30 cellular contexts compared by ENCODE assay signal in the genomic region with DNA sequence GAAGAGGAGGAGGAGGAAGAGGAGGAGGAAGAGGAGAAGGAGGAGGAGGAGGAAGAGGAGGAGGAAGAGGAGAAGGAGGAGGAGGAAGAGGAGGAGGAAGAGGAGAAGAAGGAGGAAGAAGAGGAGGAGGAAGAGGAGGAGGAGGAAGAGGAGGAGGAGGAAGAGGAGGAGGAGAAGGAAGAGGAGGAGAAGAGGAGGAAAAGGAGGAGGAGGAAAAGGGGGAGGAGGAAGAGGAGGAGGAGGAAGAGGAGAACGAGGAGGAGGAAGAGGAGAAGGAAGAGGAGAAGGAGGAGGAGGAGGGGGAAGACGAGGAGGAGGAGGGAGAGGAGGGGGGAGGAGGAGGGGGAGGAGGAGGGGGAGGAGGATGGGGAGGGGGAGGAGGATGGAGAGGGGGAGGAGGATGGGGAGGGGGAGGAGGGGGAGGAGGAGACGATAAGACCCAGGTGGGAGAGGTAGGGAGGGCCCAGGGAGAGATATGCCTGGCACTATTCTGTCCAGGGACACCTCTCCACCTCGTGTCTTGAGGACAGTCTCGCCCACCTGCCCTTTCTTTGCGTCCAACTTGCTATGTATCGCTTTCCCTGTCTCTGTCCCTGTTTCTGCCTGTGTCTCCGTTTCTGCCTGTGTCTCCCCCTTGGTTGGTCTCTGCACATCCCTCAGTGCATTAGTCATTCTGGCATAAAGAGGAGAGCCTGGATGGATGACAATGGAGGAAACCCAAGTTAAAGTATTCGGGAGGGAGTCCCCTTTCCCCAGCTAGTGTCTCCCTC. TPM values are rescaled to one million over a fixed set of nuclear protein-coding genes. Genes with fewer than 3 reads are reported as not detected.
DNase-seq lines count a peak whose midpoint lies in the region; ATAC-seq and TF ChIP-seq lines count a peak whose summit lies in the region.
"Had no signal": no experiment of that assay in that cellular context is flagged by ENCODE, and none has a peak within 500 bp of the region (broad histone marks: within the 10 kb centered on the region; RNA-seq: fewer than 3 reads in every experiment).

No MANE protein-coding gene starts in this region.

- H3K9ac ChIP-seq in HCT116 (ENCODE audit: low read length): no peak overlapping the region

- H3K36me3 ChIP-seq in HCT116 (ENCODE audit: control insufficient read depth in 1 of 2, insufficient read depth in 2 of 2, low read length in 2 of 2): no peaks in the 10 kb centered on the region
- H3K36me3 ChIP-seq in CD4-positive, alpha-beta memory T cell (ENCODE audit: insufficient read depth, low read length): no peaks in the 10 kb centered on the region
- H3K36me3 ChIP-seq: ovary, SJCRH30 had no signal

- CTCF ChIA-PET in HCT116 (lab: Charles Lee): no interaction called here
- CTCF ChIA-PET in CD4-positive, alpha-beta memory T cell (lab: Charles Lee; ENCODE audit: partially characterized antibody): no interaction called here

- H3K27me3 Mint-ChIP-seq in CD4-positive, alpha-beta memory T cell: peaks cover 26 to 36% of the 10 kb centered on the region in 2 donors

- BruUV-seq in HCT116 (replicated peaks; lab: Mats Ljungman, UMichigan): no TSS peak

- H3K27me3 ChIP-seq in HCT116 (ENCODE audit: insufficient read depth, low read length): no peaks in the 10 kb centered on the region
- no peaks in the 10 kb centered on the region for H3K27me3 ChIP-seq in CD4-positive, alpha-beta memory T cell (ENCODE audit: insufficient read depth, low read length)
- H3K27me3 ChIP-seq: ovary, SJCRH30 had no signal

- H3K4me3 Mint-ChIP-seq in CD4-positive, alpha-beta memory T cell: no peak overlapping the region
- H3K4me3 Mint-ChIP-seq: activated naive CD8-positive, alpha-beta T cell treated with anti-CD3 and anti-CD28 coated beads for 36 hours; activated T-cell treated with anti-CD3 and anti-CD28 coated beads, Interleukin-2, amount 50 U/mL, for 24 hours; IgD-negative memory B cell; neural crest cell; stimulated activated effector memory CD8-positive, alpha-beta T cell treated with anti-CD3 and anti-CD28 coated beads, Interleukin-12 subunit alpha, Interleukin-12 subunit beta, amount 100 ng/mL, for 72 hours; type B pancreatic cell had no signal

- H3K27ac ChIP-seq in HCT116 (ENCODE audit: low read depth, low read length): no peak overlapping the region
- no peak overlapping the region for H3K27ac ChIP-seq in CD4-positive, alpha-beta memory T cell (ENCODE audit: low read depth, low read length)
- H3K27ac ChIP-seq: C4-2B, ovary, SJCRH30 had no signal

- peaks cover 0 to 5% of the 10 kb centered on the region in 2 experiments; a peak in 2 of 4 replicates for H3K4me1 ChIP-seq in HCT116 (ENCODE audit: control insufficient read depth in 1 of 2, insufficient read depth in 2 of 2, low read length in 2 of 2)
- H3K4me1 ChIP-seq in CD4-positive, alpha-beta memory T cell (ENCODE audit: insufficient read depth, low read length): no peaks in the 10 kb centered on the region
- H3K4me1 ChIP-seq: Caco-2, SJCRH30 had no signal

- TF ChIP-seq RAD21 in HCT116 (IDR thresholded peaks at IDR 0.05; ENCODE audit: low read depth): no peak

- H4K20me1 ChIP-seq in HCT116 (ENCODE audit: insufficient read depth): no peaks in the 10 kb centered on the region

- DNase-seq in Daoy (ENCODE audit: low read depth) (peak; percentile 61), HCT116 (ENCODE audit: low read depth, low spot score) (no peak), RKO (ENCODE audit: low spot score) (peak; percentile 29), fibroblast of mammary gland (ENCODE audit: low read depth) (peak; percentile 13), NCI-H2227 treated with DMSO at 0.1 percent for 48 hours (lab: John Stamatoyannopoulos, UW) (no peak), DMS153 treated with DMSO at 0.1 percent for 48 hours (lab: John Stamatoyannopoulos, UW; ENCODE audit: unreplicated experiment) (no peak)
- DNase-seq in CD4-positive, alpha-beta memory T cell: no peak
- DNase-seq: activated CD4-positive, CD25-positive, alpha-beta regulatory T cell; activated effector memory CD4-positive, alpha-beta T cell treated with anti-CD3 and anti-CD28 coated beads, Interleukin-2, amount 50 U/mL, for 16 hours; activated naive CD8-positive, alpha-beta T cell treated with anti-CD3 and anti-CD28 coated beads for 36 hours; activated T-cell treated with anti-CD3 and anti-CD28 coated beads, Interleukin-2, amount 50 U/mL, for 24 hours; anterior cingulate cortex; Caco-2; immature natural killer cell; mesenchymal stem cell; NCI-H2029; ovary had no signal

- no peaks in the 10 kb centered on the region for H3K4me1 Mint-ChIP-seq in CD4-positive, alpha-beta memory T cell
- H3K4me1 Mint-ChIP-seq: activated naive CD8-positive, alpha-beta T cell treated with anti-CD3 and anti-CD28 coated beads for 36 hours; immature natural killer cell; stimulated activated effector memory CD8-positive, alpha-beta T cell treated with anti-CD3 and anti-CD28 coated beads, Interleukin-12 subunit alpha, Interleukin-12 subunit beta, amount 100 ng/mL, for 72 hours had no signal

- H3K9me3 ChIP-seq in HCT116 (ENCODE audit: control insufficient read depth in 1 of 2, insufficient read depth in 1 of 2, low read depth in 1 of 2, low read length in 2 of 2): no peaks in the 10 kb centered on the region
- no peaks in the 10 kb centered on the region for H3K9me3 ChIP-seq in CD4-positive, alpha-beta memory T cell (ENCODE audit: control insufficient read depth in 1 of 2, low read length in 2 of 2)
- H3K9me3 ChIP-seq: Caco-2, ovary, SJCRH30 had no signal

- peaks cover 2 to 17% (median 9%) of the 10 kb centered on the region in 8 donors for H3K9me3 Mint-ChIP-seq in CD4-positive, alpha-beta memory T cell
- H3K9me3 Mint-ChIP-seq: activated T-cell treated with anti-CD3 and anti-CD28 coated beads, Interleukin-2, amount 50 U/mL, for 24 hours; immature natural killer cell; type B pancreatic cell had no signal

- no peak for TF ChIP-seq CTCF in HCT116 (IDR thresholded peaks at IDR 0.05 in 2 of 3, conservative IDR thresholded peaks at IDR 0.05 in 1 of 3; ENCODE audit: borderline replicate concordance in 1 of 3, insufficient read depth in 1 of 3, low read depth in 2 of 3, low read length in 2 of 3)
- TF ChIP-seq CTCF in fibroblast of mammary gland (conservative IDR thresholded peaks at IDR 0.05; ENCODE audit: control insufficient read depth, insufficient read depth, low read depth, low read length): no peak

- H3K9me2 ChIP-seq in HCT116 (ENCODE audit: insufficient read depth): no peaks in the 10 kb centered on the region

- intact Hi-C loops in HCT116 (cut with micrococcal nuclease): no loop called here
- intact Hi-C loops in CD4-positive, alpha-beta memory T cell (cut with micrococcal nuclease): no loop called here

- TF ChIP-seq POLR2A in HCT116 (IDR thresholded peaks at IDR 0.05; ENCODE audit: borderline replicate concordance, extremely low read depth, insufficient read depth, insufficient read length): no peak

- POLR2A ChIA-PET in HCT116 (lab: Charles Lee): no interaction called here
- POLR2A ChIA-PET in CD4-positive, alpha-beta memory T cell (lab: Charles Lee; ENCODE audit: partially characterized antibody): no interaction called here

- H3K36me3 Mint-ChIP-seq in CD4-positive, alpha-beta memory T cell: peaks cover 0 to 4% of the 10 kb centered on the region in 2 donors
- H3K36me3 Mint-ChIP-seq: activated naive CD8-positive, alpha-beta T cell treated with anti-CD3 and anti-CD28 coated beads for 36 hours; stimulated activated effector memory CD8-positive, alpha-beta T cell treated with anti-CD3 and anti-CD28 coated beads, Interleukin-12 subunit alpha, Interleukin-12 subunit beta, amount 100 ng/mL, for 72 hours; type B pancreatic cell had no signal

- RAD21 ChIA-PET in HCT116 (lab: Charles Lee; ENCODE audit: low non-redundant PET in 1 of 2, low total read pairs in 2 of 2, uncharacterized antibody in 2 of 2, unreplicated experiment in 2 of 2): no interaction called here

- H3K79me2 ChIP-seq in HCT116 (ENCODE audit: insufficient read depth, low read length): no peaks in the 10 kb centered on the region

- no peak overlapping the region for H3K27ac Mint-ChIP-seq in CD4-positive, alpha-beta memory T cell
- H3K27ac Mint-ChIP-seq: activated naive CD8-positive, alpha-beta T cell treated with anti-CD3 and anti-CD28 coated beads for 36 hours; activated T-cell treated with anti-CD3 and anti-CD28 coated beads, Interleukin-2, amount 50 U/mL, for 24 hours; immature natural killer cell; stimulated activated effector memory CD8-positive, alpha-beta T cell treated with anti-CD3 and anti-CD28 coated beads, Interleukin-12 subunit alpha, Interleukin-12 subunit beta, amount 100 ng/mL, for 72 hours; type B pancreatic cell had no signal

- no peak overlapping the region for H2AFZ ChIP-seq in HCT116 (ENCODE audit: low read depth, low read length, poor library complexity, severe bottlenecking)

- peak; percentile 49 for ATAC-seq in HCT116
- ATAC-seq: GM12878; left lobe of liver; stimulated activated effector memory CD8-positive, alpha-beta T cell treated with anti-CD3 and anti-CD28 coated beads, Interleukin-12 subunit alpha, Interleukin-12 subunit beta, amount 100 ng/mL, for 72 hours had no signal

- H3K4me2 ChIP-seq in HCT116 (ENCODE audit: low read length): no peak overlapping the region

- H3K4me3 ChIP-seq in HCT116 (replicated peaks in 1 of 2; ENCODE audit: low read depth in 1 of 2, low read length in 2 of 2): no peak overlapping the region
- H3K4me3 ChIP-seq in fibroblast of mammary gland (ENCODE audit: control insufficient read depth, low read depth, low read length): no peak overlapping the region
- no peak overlapping the region for H3K4me3 ChIP-seq in CD4-positive, alpha-beta memory T cell (ENCODE audit: low read length in 2 of 2)
- H3K4me3 ChIP-seq: GM12878, ovary, SJCRH30 had no signal

RNA-seq across cellular contexts. Expression of a gene that starts 7.1 kb away (rescaled TPM):
- not detected in 2 replicates for total RNA-seq in Daoy (2014; rRNA removed; shearing (Covaris generic))
- 1.2 TPM for total RNA-seq in HCT116 (2021; ENCODE audit: unreplicated experiment)
- 4.4 and 5.8 TPM in 2 replicates for polyA plus RNA-seq in HCT116 (2012)
- total RNA-seq in CD4-positive, alpha-beta memory T cell: not detected
- not detected for polyA plus RNA-seq in CD4-positive, alpha-beta memory T cell
- total RNA-seq: activated naive CD8-positive, alpha-beta T cell treated with anti-CD3 and anti-CD28 coated beads for 36 hours; Caco-2; glomerular endothelial cell; GM12878; H4; left lobe of liver; neural crest cell; SJCRH30; T-helper 1 cell treated with Interleukin-12 subunit alpha and Interleukin-12 subunit beta and Interleukin-4 antibody, amounts not matched to agents 30 ng/mL and 1 ng/mL, for 36 hours had no signal
- polyA plus RNA-seq: IgD-negative memory B cell, immature natural killer cell, ovary had no signal

RNA-seq across cellular contexts. Expression of a gene that starts 9.5 kb away (rescaled TPM):
- total RNA-seq in Daoy (2014; rRNA removed; shearing (Covaris generic)): not detected in 2 replicates
- total RNA-seq in HCT116 (2021; ENCODE audit: unreplicated experiment): 40.5 TPM
- polyA plus RNA-seq in HCT116 (2012): 72.9 and 87.4 TPM in 2 replicates
- not detected for total RNA-seq in CD4-positive, alpha-beta memory T cell
- polyA plus RNA-seq in CD4-positive, alpha-beta memory T cell: not detected
- total RNA-seq: activated naive CD8-positive, alpha-beta T cell treated with anti-CD3 and anti-CD28 coated beads for 36 hours; glomerular endothelial cell; GM12878; H4; left lobe of liver; MCF 10A; SJCRH30; T-helper 1 cell treated with Interleukin-12 subunit alpha and Interleukin-12 subunit beta and Interleukin-4 antibody, amounts not matched to agents 30 ng/mL and 1 ng/mL, for 36 hours had no signal
- polyA plus RNA-seq: GM12878, IgD-negative memory B cell, immature natural killer cell had no signal

RNA-seq across cellular contexts. Expression of a gene that starts 23.8 kb away (rescaled TPM):
- not detected in 2 replicates for total RNA-seq in Daoy (2014; rRNA removed; shearing (Covaris generic))
- total RNA-seq in HCT116 (2021; ENCODE audit: unreplicated experiment): 30.5 TPM
- 31.4 and 34.2 TPM in 2 replicates for polyA plus RNA-seq in HCT116 (2012)
- total RNA-seq in CD4-positive, alpha-beta memory T cell: not detected
- not detected for polyA plus RNA-seq in CD4-positive, alpha-beta memory T cell
- total RNA-seq: activated naive CD8-positive, alpha-beta T cell treated with anti-CD3 and anti-CD28 coated beads for 36 hours; Caco-2; glomerular endothelial cell; GM12878; H4; left lobe of liver; MCF 10A; neural crest cell; SJCRH30; T-helper 1 cell treated with Interleukin-12 subunit alpha and Interleukin-12 subunit beta and Interleukin-4 antibody, amounts not matched to agents 30 ng/mL and 1 ng/mL, for 36 hours had no signal
- polyA plus RNA-seq: GM12878, IgD-negative memory B cell, immature natural killer cell had no signal

RNA-seq across cellular contexts. Expression of a gene that starts 41.5 kb away (rescaled TPM):
- not detected in 2 replicates for total RNA-seq in Daoy (2014; rRNA removed; shearing (Covaris generic))
- 92.8 TPM for total RNA-seq in HCT116 (2021; ENCODE audit: unreplicated experiment)
- polyA plus RNA-seq in HCT116 (2012): 149 and 150 TPM in 2 replicates
- not detected for total RNA-seq in CD4-positive, alpha-beta memory T cell
- not detected for polyA plus RNA-seq in CD4-positive, alpha-beta memory T cell
- total RNA-seq: activated naive CD8-positive, alpha-beta T cell treated with anti-CD3 and anti-CD28 coated beads for 36 hours; glomerular endothelial cell; GM12878; H4; left lobe of liver; MCF 10A; neural crest cell; SJCRH30; T-helper 1 cell treated with Interleukin-12 subunit alpha and Interleukin-12 subunit beta and Interleukin-4 antibody, amounts not matched to agents 30 ng/mL and 1 ng/mL, for 36 hours had no signal
- polyA plus RNA-seq: GM12878, IgD-negative memory B cell, immature natural killer cell had no signal

RNA-seq across cellular contexts. Expression of a gene that starts 48.7 kb away (rescaled TPM):
- total RNA-seq in Daoy (2014; rRNA removed; shearing (Covaris generic)): not detected in 2 replicates
- total RNA-seq in HCT116 (2021; ENCODE audit: unreplicated experiment): 0.84 TPM
- polyA plus RNA-seq in HCT116 (2012): 0.65 and 0.70 TPM in 2 replicates
- total RNA-seq in CD4-positive, alpha-beta memory T cell: not detected
- polyA plus RNA-seq in CD4-positive, alpha-beta memory T cell: not detected
- total RNA-seq: activated naive CD8-positive, alpha-beta T cell treated with anti-CD3 and anti-CD28 coated beads for 36 hours; bronchial epithelial cell; Caco-2; glomerular endothelial cell; GM12878; H4; left lobe of liver; MCF 10A; neural crest cell; T-helper 1 cell treated with Interleukin-12 subunit alpha and Interleukin-12 subunit beta and Interleukin-4 antibody, amounts not matched to agents 30 ng/mL and 1 ng/mL, for 36 hours had no signal
- polyA plus RNA-seq: IgD-negative memory B cell, immature natural killer cell, ovary had no signal

Comparison
In these comparisons a context has a peak if more than half of its experiments do, and no peak if none do; other contexts are left out.
1. DNase-seq: peak in Daoy (single experiment), RKO (single experiment) and fibroblast of mammary gland (single experiment); none in HCT116 (single experiment), NCI-H2227 treated with DMSO at 0.1 percent for 48 hours (single experiment), DMS153 treated with DMSO at 0.1 percent for 48 hours (single experiment) and CD4-positive, alpha-beta memory T cell (0 of 5).
2. RNA of a gene that starts 9.5 kb away (total RNA-seq): 40.5 TPM in HCT116 (single experiment); not detected in Daoy and not detected in CD4-positive, alpha-beta memory T cell; every median in the first group is over 10 times any median in the second.
3. RNA of a gene that starts 23.8 kb away (total RNA-seq): 30.5 TPM in HCT116 (single experiment); not detected in Daoy and not detected in CD4-positive, alpha-beta memory T cell; every median in the first group is over 10 times any median in the second.